In the genomic region with DNA sequence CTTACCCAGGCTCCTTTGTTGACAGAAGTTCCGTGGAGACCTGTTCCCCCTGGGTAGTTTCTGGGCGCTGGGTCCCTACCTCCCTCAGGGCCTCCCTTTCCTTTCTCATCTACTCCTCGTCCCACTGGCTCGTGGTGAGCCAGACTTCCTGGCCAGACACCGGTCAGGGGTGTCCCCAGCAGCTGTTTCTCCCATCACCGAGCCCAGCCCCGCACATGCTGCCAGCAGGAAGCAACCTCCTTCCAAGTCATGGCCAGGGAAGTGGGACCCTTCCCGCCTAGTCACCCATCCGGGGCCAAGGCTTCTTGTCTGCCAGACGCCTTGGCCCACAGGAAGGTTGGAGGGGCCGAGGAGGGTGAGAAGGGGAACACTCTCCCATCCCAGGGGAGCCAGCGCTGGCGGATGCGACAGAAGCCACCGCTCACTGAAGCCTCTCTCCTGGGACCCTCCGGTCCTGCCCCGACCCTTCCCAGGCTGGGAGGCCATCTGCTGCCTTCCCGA, we compare ENCODE assay signal across 1 cellular context.
TF ChIP-seq lines count a peak whose summit lies in the region.

No MANE protein-coding gene starts in this region.

TF ChIP-seq in endothelial cell of umbilical vein, 7 proteins besides CTCF, POLR2A, EP300 and RAD21:
- no peak for TF ChIP-seq MYC (IDR thresholded peaks at IDR 0.05; ENCODE audit: low read depth, low read length)
- TF ChIP-seq GATA2 (IDR thresholded peaks at IDR 0.05; ENCODE audit: insufficient read depth, insufficient read length, low read depth, low read length), result no peak
- TF ChIP-seq, protein P1, sequence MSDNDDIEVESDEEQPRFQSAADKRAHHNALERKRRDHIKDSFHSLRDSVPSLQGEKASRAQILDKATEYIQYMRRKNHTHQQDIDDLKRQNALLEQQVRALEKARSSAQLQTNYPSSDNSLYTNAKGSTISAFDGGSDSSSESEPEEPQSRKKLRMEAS (IDR thresholded peaks at IDR 0.05; ENCODE audit: insufficient read depth, insufficient read length), result no peak
- TF ChIP-seq EZH2 (IDR thresholded peaks at IDR 0.05; ENCODE audit: borderline replicate concordance, low read depth, low read length, severe bottlenecking), result no peak
- no peak for TF ChIP-seq FOS (IDR thresholded peaks at IDR 0.05; ENCODE audit: borderline replicate concordance, insufficient read depth, low read length)
- no peak for TF ChIP-seq POLR2AphosphoS5 (IDR thresholded peaks at IDR 0.05; ENCODE audit: insufficient read depth, low read depth, low read length)
- no peak for TF ChIP-seq JUN (IDR thresholded peaks at IDR 0.05; ENCODE audit: borderline replicate concordance, insufficient read depth, insufficient read length, low read depth)
TF ChIP-seq in endothelial cell of umbilical vein: peak in this region for 0.
